ENCODE assay signal across 12 cellular contexts in the genomic region with DNA sequence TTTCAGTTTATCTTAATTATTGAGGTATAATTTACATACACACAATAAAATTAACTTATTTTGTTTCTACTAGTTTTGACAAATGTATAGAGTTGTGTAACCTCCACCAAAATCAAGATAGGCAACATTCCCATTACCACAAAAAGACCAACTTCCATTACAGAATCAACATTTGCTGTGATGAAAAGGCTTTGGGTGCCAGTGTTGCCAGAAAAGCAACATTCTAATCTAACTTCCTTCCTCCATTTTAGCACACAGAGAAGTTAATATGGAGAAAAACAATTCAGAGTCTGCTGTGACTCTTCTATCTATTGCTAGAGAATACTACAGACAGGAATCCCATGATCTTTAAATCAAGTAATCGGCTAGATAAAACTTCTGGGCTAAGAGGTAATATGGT.
DNase-seq lines count a peak whose midpoint lies in the region; ATAC-seq and TF ChIP-seq lines count a peak whose summit lies in the region.
"Had no signal": no experiment of that assay in that cellular context is flagged by ENCODE, and none has a peak within 500 bp of the region (broad histone marks: within the 10 kb centered on the region; RNA-seq: fewer than 3 reads in every experiment).

No MANE protein-coding gene starts in this region.

- WGBS in heart right ventricle, 2 donors, result 62 to 65% methylated on average over 1 of the region's 1 CpG
- WGBS in mesenchymal stem cell, result no CpG with 5 or more reads among the region's 1 CpG
- 50 to 80% methylated on average over 1 of the region's 1 CpG for WGBS in upper lobe of left lung, 2 donors

- peaks cover 9% of the 10 kb centered on the region for H3K79me1 ChIP-seq in mesenchymal stem cell (replicated peaks; ENCODE audit: low read length, poor library complexity, severe bottlenecking)

- TF ChIP-seq CTCF in heart right ventricle (IDR thresholded peaks at IDR 0.05), result no peak
- no peak for TF ChIP-seq CTCF in right atrium auricular region (IDR thresholded peaks at IDR 0.05)
- no peak for TF ChIP-seq CTCF in colonic mucosa (IDR thresholded peaks at IDR 0.05)
- no peak for TF ChIP-seq CTCF in upper lobe of left lung (IDR thresholded peaks at IDR 0.05)

- no peak overlapping the region for H3K23ac ChIP-seq in mesenchymal stem cell (ENCODE audit: low read length in 2 of 2)

- no peak overlapping the region for H4K91ac ChIP-seq in mesenchymal stem cell (ENCODE audit: low read length)

- no peak overlapping the region for H2AK5ac ChIP-seq in mesenchymal stem cell (ENCODE audit: low read length, severe bottlenecking)

- DNase-seq in heart right ventricle (no peak), right atrium auricular region (ENCODE audit: low spot score) (no peak), colonic mucosa (no peak), mesenchymal stem cell (no peak), upper lobe of left lung (no peak), DMS153 (lab: John Stamatoyannopoulos, UW) (no peak), caudate nucleus (lab: John Stamatoyannopoulos, UW) (no peak)
- DNase-seq: activated CD4-positive, alpha-beta T cell treated with anti-CD3 and anti-CD28 coated beads, Interleukin-2, amount 10 ng/mL, durations not matched to agents 24 days and 14 days; esophagus squamous epithelium; natural killer cell had no signal

- H2BK12ac ChIP-seq in mesenchymal stem cell (ENCODE audit: low read length in 2 of 2), result no peak overlapping the region

- no peak overlapping the region for H2BK5ac ChIP-seq in mesenchymal stem cell (ENCODE audit: low read depth, low read length, poor library complexity, severe bottlenecking)

- H3K4me3 ChIP-seq in heart right ventricle (no peak overlapping the region), right atrium auricular region (no peak overlapping the region), colonic mucosa (no peak overlapping the region), mesenchymal stem cell (ENCODE audit: insufficient read depth in 1 of 2, low read depth in 1 of 2, low read length in 2 of 2) (no peak overlapping the region), upper lobe of left lung (no peak overlapping the region)
- H3K4me3 ChIP-seq: esophagus squamous epithelium had no signal

- peaks cover 0 to 42% (median 28%) of the 10 kb centered on the region in 9 donors for H3K4me1 ChIP-seq in heart right ventricle
- peaks cover 0 to 32% of the 10 kb centered on the region in 2 donors for H3K4me1 ChIP-seq in right atrium auricular region
- no peaks in the 10 kb centered on the region for H3K4me1 ChIP-seq in colonic mucosa
- H3K4me1 ChIP-seq in mesenchymal stem cell (ENCODE audit: control insufficient read depth, insufficient read depth, low read depth, low read length), result no peaks in the 10 kb centered on the region
- H3K4me1 ChIP-seq in upper lobe of left lung, result peaks cover 18 to 35% (median 24%) of the 10 kb centered on the region in 4 donors

- no peak overlapping the region for H2BK15ac ChIP-seq in mesenchymal stem cell (ENCODE audit: low read depth, poor library complexity, severe bottlenecking)

- H3K18ac ChIP-seq in mesenchymal stem cell (ENCODE audit: low read depth in 1 of 2, low read length in 2 of 2), result no peak overlapping the region

- no peak overlapping the region for H2BK120ac ChIP-seq in mesenchymal stem cell (ENCODE audit: low read depth, low read length)

- no peak overlapping the region for H3K4me2 ChIP-seq in mesenchymal stem cell (ENCODE audit: low read length, poor library complexity, severe bottlenecking)

- no peak overlapping the region for H3K4ac ChIP-seq in mesenchymal stem cell (ENCODE audit: low read depth in 1 of 2, low read length in 2 of 2)

- H3K36me3 ChIP-seq in heart right ventricle (no peaks in the 10 kb centered on the region), right atrium auricular region (no peaks in the 10 kb centered on the region), colonic mucosa (no peaks in the 10 kb centered on the region), mesenchymal stem cell (ENCODE audit: control insufficient read depth in 1 of 2, insufficient read depth in 2 of 2, low read depth in 1 of 2, low read length in 2 of 2) (no peaks in the 10 kb centered on the region), upper lobe of left lung (no peaks in the 10 kb centered on the region)
- H3K36me3 ChIP-seq: esophagus squamous epithelium had no signal

- H3K14ac ChIP-seq in mesenchymal stem cell (ENCODE audit: low read length in 2 of 2), result no peak overlapping the region

- H3K9ac ChIP-seq in colonic mucosa (ENCODE audit: low read depth in 2 of 2, low read length in 2 of 2) (no peak overlapping the region), mesenchymal stem cell (ENCODE audit: low read length) (peak overlapping the region; percentile 84)

- no peak overlapping the region for H4K8ac ChIP-seq in mesenchymal stem cell (ENCODE audit: low read length)

- H3K27me3 ChIP-seq in heart right ventricle, result no peaks in the 10 kb centered on the region
- no peaks in the 10 kb centered on the region for H3K27me3 ChIP-seq in right atrium auricular region
- H3K27me3 ChIP-seq in colonic mucosa, result no peaks in the 10 kb centered on the region
- no peaks in the 10 kb centered on the region for H3K27me3 ChIP-seq in mesenchymal stem cell (ENCODE audit: control insufficient read depth in 1 of 2, insufficient read depth in 1 of 2, low read length in 2 of 2)
- no peaks in the 10 kb centered on the region for H3K27me3 ChIP-seq in upper lobe of left lung
- H3K27me3 ChIP-seq: esophagus squamous epithelium had no signal

- no peak for TF ChIP-seq POLR2A in upper lobe of left lung (IDR thresholded peaks at IDR 0.05)

- no peak for ATAC-seq in heart right ventricle
- ATAC-seq in upper lobe of left lung (ENCODE audit: low FRiP score in 2 of 2), result no peak
- ATAC-seq in GM19035 (IDR thresholded peaks at IDR 0.05; ENCODE audit: unreplicated experiment), result no peak
- ATAC-seq: activated T-helper 17 cell treated with anti-CD3 and anti-CD28 coated beads, Interleukin-2, amount 50 U/mL, for 72 hours; natural killer cell had no signal

- no peak for TF ChIP-seq EP300 in upper lobe of left lung (IDR thresholded peaks at IDR 0.05)

- peak overlapping the region in 9 of 10 donors; percentile 31 to 77 (median 44) for H3K27ac ChIP-seq in heart right ventricle
- H3K27ac ChIP-seq in right atrium auricular region, result peak overlapping the region in 1 of 2 donors; percentile 25
- H3K27ac ChIP-seq in colonic mucosa, result peak overlapping the region; percentile 6
- no peak overlapping the region for H3K27ac ChIP-seq in mesenchymal stem cell (ENCODE audit: low read length, poor library complexity, severe bottlenecking)
- peak overlapping the region; percentile 45 to 79 (median 54) for H3K27ac ChIP-seq in upper lobe of left lung
- no peak overlapping the region for H3K27ac ChIP-seq in caudate nucleus (ENCODE audit: low read depth, low read length)

- H3K9me3 ChIP-seq in heart right ventricle, result no peaks in the 10 kb centered on the region
- H3K9me3 ChIP-seq in right atrium auricular region, result no peaks in the 10 kb centered on the region
- H3K9me3 ChIP-seq in colonic mucosa, result no peaks in the 10 kb centered on the region
- no peaks in the 10 kb centered on the region for H3K9me3 ChIP-seq in mesenchymal stem cell (ENCODE audit: control insufficient read depth, low read length)
- no peaks in the 10 kb centered on the region for H3K9me3 ChIP-seq in upper lobe of left lung
- H3K9me3 ChIP-seq: esophagus squamous epithelium had no signal

- intact Hi-C loops in heart right ventricle (cut with DNase I) (no loop called here), colonic mucosa (cut with DNase I) (no loop called here)

- H2AFZ ChIP-seq in mesenchymal stem cell (ENCODE audit: low read depth, low read length), result no peak overlapping the region

Comparison
In these comparisons a context has a peak if more than half of its experiments do, and no peak if none do; other contexts are left out.
1. H3K27ac ChIP-seq: peak in heart right ventricle (9 of 10), colonic mucosa (single experiment) and upper lobe of left lung (4 of 4); none in mesenchymal stem cell (single experiment) and caudate nucleus (single experiment).